ENCODE assay signal across 1 cellular context in the genomic region with DNA sequence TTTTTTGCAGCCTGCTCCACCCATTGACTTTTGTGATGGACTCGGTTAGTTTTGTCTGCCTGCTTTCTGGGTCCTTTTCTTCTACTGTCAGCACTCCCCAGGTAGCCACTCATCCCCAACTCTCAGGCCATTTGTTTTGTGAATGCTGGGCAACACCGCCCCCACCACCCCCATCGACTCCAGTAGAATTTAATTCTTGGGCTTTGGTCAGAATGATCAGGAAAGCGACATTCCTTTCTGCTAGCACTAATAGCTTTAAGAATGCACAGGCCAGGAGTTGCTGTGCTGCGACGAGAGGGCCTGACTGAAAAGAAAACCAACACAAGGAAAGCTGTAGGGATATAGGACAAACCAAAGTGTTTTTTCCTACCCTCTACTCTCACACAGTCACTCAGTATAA.
A peak's percentile ranks its signal among the peaks of the same experiment; 100 is the strongest.
TF ChIP-seq lines count a peak whose summit lies in the region.

No MANE protein-coding gene starts in this region.

TF ChIP-seq in H1, 55 proteins besides CTCF, POLR2A, EP300 and RAD21:
- TF ChIP-seq NANOG (IDR thresholded peaks at IDR 0.05; ENCODE audit: insufficient read depth, low read depth, low read length, poor library complexity, severe bottlenecking) (peak; percentile 84), YY1 (IDR thresholded peaks at IDR 0.05; ENCODE audit: low read depth, low read length) (0 out of 2 replicates have a peak, but pooled peaks have one; percentile 7), SRF (IDR thresholded peaks at IDR 0.05; ENCODE audit: low read depth, low read length) (no peak), SP4 (IDR thresholded peaks at IDR 0.05; ENCODE audit: low read length) (no peak), CREB1 (IDR thresholded peaks at IDR 0.05) (no peak), SP1 (IDR thresholded peaks at IDR 0.05; ENCODE audit: low read depth, low read length) (peak; percentile 58; the same call in 1 of the 2 replicates), CEBPB (IDR thresholded peaks at IDR 0.05; ENCODE audit: low read depth, low read length) (no peak), TBP (IDR thresholded peaks at IDR 0.05; ENCODE audit: low read depth, low read length) (no peak), KDM1A (IDR thresholded peaks at IDR 0.05; ENCODE audit: borderline replicate concordance, low read length) (0 out of 2 replicates have a peak, but pooled peaks have one; percentile 56), ASH2L (IDR thresholded peaks at IDR 0.05; ENCODE audit: low read length) (peak; percentile 65), KDM4A (IDR thresholded peaks at IDR 0.05; ENCODE audit: low read depth, low read length, severe bottlenecking) (no peak), POU5F1 (IDR thresholded peaks at IDR 0.05; ENCODE audit: low read depth, low read length) (no peak), GTF2F1 (IDR thresholded peaks at IDR 0.05; ENCODE audit: borderline replicate concordance, low read depth, low read length) (no peak), RNF2 (IDR thresholded peaks at IDR 0.05; ENCODE audit: borderline replicate concordance, low read depth, low read length, missing control alignments, poor library complexity, severe bottlenecking) (no peak), KDM5A (IDR thresholded peaks at IDR 0.05; ENCODE audit: low read length) (no peak), TEAD4 (IDR thresholded peaks at IDR 0.05; ENCODE audit: low read depth, low read length) (peak; percentile 61; the same call in 1 of the 2 replicates), CHD2 (IDR thresholded peaks at IDR 0.05; ENCODE audit: low read length) (no peak), NRF1 (IDR thresholded peaks at IDR 0.05; ENCODE audit: low read depth, low read length) (no peak), RXRA (IDR thresholded peaks at IDR 0.05; ENCODE audit: insufficient read depth, low read depth, low read length) (no peak), CHD1 (IDR thresholded peaks at IDR 0.05; ENCODE audit: low read depth, low read length) (no peak)
- TF ChIP-seq, protein P1, sequence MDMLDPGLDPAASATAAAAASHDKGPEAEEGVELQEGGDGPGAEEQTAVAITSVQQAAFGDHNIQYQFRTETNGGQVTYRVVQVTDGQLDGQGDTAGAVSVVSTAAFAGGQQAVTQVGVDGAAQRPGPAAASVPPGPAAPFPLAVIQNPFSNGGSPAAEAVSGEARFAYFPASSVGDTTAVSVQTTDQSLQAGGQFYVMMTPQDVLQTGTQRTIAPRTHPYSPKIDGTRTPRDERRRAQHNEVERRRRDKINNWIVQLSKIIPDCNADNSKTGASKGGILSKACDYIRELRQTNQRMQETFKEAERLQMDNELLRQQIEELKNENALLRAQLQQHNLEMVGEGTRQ (IDR thresholded peaks at IDR 0.05; ENCODE audit: low read length), result no peak
- TF ChIP-seq, protein P2, sequence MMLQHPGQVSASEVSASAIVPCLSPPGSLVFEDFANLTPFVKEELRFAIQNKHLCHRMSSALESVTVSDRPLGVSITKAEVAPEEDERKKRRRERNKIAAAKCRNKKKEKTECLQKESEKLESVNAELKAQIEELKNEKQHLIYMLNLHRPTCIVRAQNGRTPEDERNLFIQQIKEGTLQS (IDR thresholded peaks at IDR 0.05; ENCODE audit: insufficient read depth, low read depth, low read length), result no peak
